Comparison of ENCODE assay signal across 12 cellular contexts in the genomic region with DNA sequence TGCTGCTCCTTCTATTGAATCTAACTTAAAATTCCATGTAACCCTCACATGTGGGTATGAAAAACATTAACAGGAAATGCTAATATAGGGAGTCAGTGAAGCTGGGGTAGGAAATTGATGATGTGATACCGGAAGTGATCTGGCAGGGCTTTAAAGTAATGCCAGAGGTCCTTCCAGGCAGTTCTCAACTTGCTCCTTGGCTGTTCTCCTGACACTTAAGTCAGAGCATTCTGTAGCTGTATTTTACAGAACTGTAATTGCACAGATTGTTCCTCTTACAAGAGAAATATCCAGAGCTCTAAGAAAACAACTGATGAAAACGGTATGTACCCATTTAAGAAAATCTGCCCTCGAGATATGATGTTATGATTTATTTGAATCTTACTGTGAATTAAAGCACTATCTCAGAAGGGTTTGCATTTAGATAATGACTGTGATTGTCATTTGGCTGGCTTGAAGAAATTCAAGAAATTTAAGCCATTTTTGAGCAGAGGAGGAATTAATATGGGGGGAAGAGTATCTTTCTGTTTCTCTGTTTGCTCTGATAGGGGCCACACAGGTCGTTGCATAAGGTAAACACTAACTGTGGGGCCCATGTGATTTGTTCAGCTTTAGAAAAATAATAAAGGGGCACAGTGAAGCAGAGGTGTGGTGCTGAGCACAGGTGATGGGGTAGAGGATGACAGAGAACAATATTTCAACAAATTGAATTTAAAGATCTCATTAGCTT.
DNase-seq lines count a peak whose midpoint lies in the region; ATAC-seq, FAIRE-seq and TF ChIP-seq lines count a peak whose summit lies in the region.
"Had no signal": no experiment of that assay in that cellular context is flagged by ENCODE, and none has a peak within 500 bp of the region (broad histone marks: within the 10 kb centered on the region; RNA-seq: fewer than 3 reads in every experiment).

No MANE protein-coding gene starts in this region.

- H3K4me3 ChIP-seq in BJ (ENCODE audit: low read depth, low read length) (no peak overlapping the region), RWPE2 (ENCODE audit: severe bottlenecking) (peak overlapping the region; percentile 22), neuron (ENCODE audit: low read length) (no peak overlapping the region), kidney (ENCODE audit: low read length in 2 of 2) (no peak overlapping the region)

- POLR2A ChIA-PET in BJ (lab: Charles Lee), result no interaction called here

- H3K4me1 ChIP-seq in RWPE2 (ENCODE audit: insufficient read depth, poor library complexity, severe bottlenecking) (peaks cover 27% of the 10 kb centered on the region), neuron (ENCODE audit: insufficient read depth, low read length) (peaks cover 9% of the 10 kb centered on the region), kidney (ENCODE audit: control insufficient read depth in 1 of 2, insufficient read depth in 1 of 2, low read depth in 1 of 2, low read length in 2 of 2) (no peaks in the 10 kb centered on the region)

- H3K27ac ChIP-seq in RWPE2 (ENCODE audit: poor library complexity, severe bottlenecking) (peak overlapping the region; percentile 96), kidney (ENCODE audit: low read depth in 2 of 2, low read length in 2 of 2) (no peak overlapping the region)

- CTCF ChIA-PET in BJ (lab: Yijun Ruan, JAX), result interaction anchor here (0.7 to 0.9 kb wide), 3 partner anchors 76 to 88 kb away, joined by 3 read pairs; no protein-coding TSS in a partner anchor

- ATAC-seq in RWPE2 (ENCODE audit: low read depth), result peak; percentile 89
- ATAC-seq in HG03439 (IDR thresholded peaks at IDR 0.05; ENCODE audit: unreplicated experiment), result no peak
- ATAC-seq: activated CD8-positive, alpha-beta T cell treated with anti-CD3 and anti-CD28 coated beads, Interleukin-2, amount 10 ng/mL, durations not matched to agents 7 days and 5 days had no signal

- H3K9ac ChIP-seq in kidney (ENCODE audit: low read length in 2 of 2), result no peak overlapping the region

- no peaks in the 10 kb centered on the region for H3K27me3 ChIP-seq in BJ (ENCODE audit: control insufficient read depth, insufficient read depth, low read length)
- no peaks in the 10 kb centered on the region for H3K27me3 ChIP-seq in RWPE2 (ENCODE audit: insufficient read depth, poor library complexity, severe bottlenecking)
- H3K27me3 ChIP-seq in neuron (ENCODE audit: insufficient read depth, low read length), result no peaks in the 10 kb centered on the region

- no peak for TF ChIP-seq CTCF in BJ (IDR thresholded peaks at IDR 0.05; ENCODE audit: insufficient read depth, low read depth, low read length)
- no peak for TF ChIP-seq CTCF in RWPE2 (IDR thresholded peaks at IDR 0.05; ENCODE audit: poor library complexity, severe bottlenecking)
- TF ChIP-seq CTCF in kidney (IDR thresholded peaks at IDR 0.05; ENCODE audit: borderline replicate concordance, extremely low read depth, insufficient read depth), result no peak

- H3K9me3 ChIP-seq in RWPE2 (ENCODE audit: severe bottlenecking) (peaks cover 5% of the 10 kb centered on the region), neuron (ENCODE audit: low read length) (no peaks in the 10 kb centered on the region), kidney (ENCODE audit: control insufficient read depth in 1 of 2, low read length in 2 of 2) (no peaks in the 10 kb centered on the region)

- peak overlapping the region; percentile 11 for H2AFZ ChIP-seq in neuron (ENCODE audit: low read depth, low read length)

- DNase-seq in BJ (ENCODE audit: low read depth), result peak; percentile 52
- DNase-seq in RWPE2 (ENCODE audit: low spot score), result no peak
- peak; percentile 89 for DNase-seq in fibroblast of gingiva (ENCODE audit: low read depth)
- no peak for DNase-seq in SIG-M5 (lab: John Stamatoyannopoulos, UW)
- no peak for DNase-seq in kidney
- DNase-seq in NCI-H128 (lab: John Stamatoyannopoulos, UW; ENCODE audit: unreplicated experiment), result no peak
- DNase-seq: activated CD8-positive, alpha-beta T cell treated with anti-CD3 and anti-CD28 coated beads, Interleukin-2, amount 10 ng/mL, durations not matched to agents 7 days and 5 days; CD4-positive, alpha-beta memory T cell; Kasumi-1; stimulated activated CD4-positive, alpha-beta T cell treated with anti-CD3 and anti-CD28 coated beads, Interleukin-2, amount 100 ng/mL, for 48 hours had no signal

- no peak for FAIRE-seq in kidney (lab: Jason Lieb, UNC)

- intact Hi-C loops in kidney (cut with DNase I), result no loop called here

- H3K36me3 ChIP-seq in BJ (ENCODE audit: control insufficient read depth, insufficient read depth, low read length) (no peaks in the 10 kb centered on the region), RWPE2 (ENCODE audit: low read depth) (peaks cover 10% of the 10 kb centered on the region; the same call in 1 of the 2 replicates), neuron (ENCODE audit: insufficient read depth, low read length) (no peaks in the 10 kb centered on the region), kidney (ENCODE audit: control insufficient read depth in 1 of 2, insufficient read depth in 2 of 2, low read length in 2 of 2) (no peaks in the 10 kb centered on the region)

Comparison
In these comparisons a context has a peak if more than half of its experiments do, and no peak if none do; other contexts are left out.
1. DNase-seq: peak in BJ (single experiment) and fibroblast of gingiva (single experiment); none in RWPE2 (single experiment), SIG-M5 (single experiment), kidney (single experiment) and NCI-H128 (single experiment).